Comparison of ENCODE assay signal across 2 cellular contexts in the genomic region with DNA sequence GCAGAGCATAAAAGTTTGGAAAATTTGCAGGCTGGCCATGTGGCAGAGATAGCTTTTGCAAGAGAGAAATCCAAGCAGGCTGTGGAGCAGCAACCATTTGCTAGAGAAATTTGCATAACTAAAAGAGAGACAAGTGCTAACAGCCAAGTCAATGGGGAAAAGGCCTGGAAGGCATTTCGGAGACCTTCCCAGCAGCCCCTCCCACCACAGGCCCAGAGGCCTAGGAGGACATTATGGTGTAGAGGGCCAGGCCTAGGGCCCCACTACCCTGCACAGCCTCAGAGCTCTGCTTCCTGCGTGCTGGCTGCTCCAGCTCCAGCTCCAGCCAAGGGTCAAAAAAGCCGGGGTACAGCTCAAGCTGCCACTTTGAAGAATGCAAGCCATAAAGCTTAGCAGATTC.
TF ChIP-seq lines count a peak whose summit lies in the region.

No MANE protein-coding gene starts in this region.

TF ChIP-seq in GM23338, 12 proteins besides CTCF, POLR2A, EP300 and RAD21 (continues in another document):
- TF ChIP-seq EZH2 (IDR thresholded peaks at IDR 0.05; ENCODE audit: low read depth, unreplicated experiment) (no peak), CREB1 (CRISPR knock-in tag; IDR thresholded peaks at IDR 0.05; ENCODE audit: low read depth) (no peak), ZNF331 (CRISPR knock-in tag; IDR thresholded peaks at IDR 0.05; ENCODE audit: low read depth) (no peak), JUNB (IDR thresholded peaks at IDR 0.05; ENCODE audit: unreplicated experiment) (no peak), NANOG (IDR thresholded peaks at IDR 0.05; ENCODE audit: borderline replicate concordance) (no peak), STAT1 (IDR thresholded peaks at IDR 0.05; ENCODE audit: unreplicated experiment) (no peak), ZNF114 (CRISPR knock-in tag; IDR thresholded peaks at IDR 0.05) (no peak)
- TF ChIP-seq, protein P1, sequence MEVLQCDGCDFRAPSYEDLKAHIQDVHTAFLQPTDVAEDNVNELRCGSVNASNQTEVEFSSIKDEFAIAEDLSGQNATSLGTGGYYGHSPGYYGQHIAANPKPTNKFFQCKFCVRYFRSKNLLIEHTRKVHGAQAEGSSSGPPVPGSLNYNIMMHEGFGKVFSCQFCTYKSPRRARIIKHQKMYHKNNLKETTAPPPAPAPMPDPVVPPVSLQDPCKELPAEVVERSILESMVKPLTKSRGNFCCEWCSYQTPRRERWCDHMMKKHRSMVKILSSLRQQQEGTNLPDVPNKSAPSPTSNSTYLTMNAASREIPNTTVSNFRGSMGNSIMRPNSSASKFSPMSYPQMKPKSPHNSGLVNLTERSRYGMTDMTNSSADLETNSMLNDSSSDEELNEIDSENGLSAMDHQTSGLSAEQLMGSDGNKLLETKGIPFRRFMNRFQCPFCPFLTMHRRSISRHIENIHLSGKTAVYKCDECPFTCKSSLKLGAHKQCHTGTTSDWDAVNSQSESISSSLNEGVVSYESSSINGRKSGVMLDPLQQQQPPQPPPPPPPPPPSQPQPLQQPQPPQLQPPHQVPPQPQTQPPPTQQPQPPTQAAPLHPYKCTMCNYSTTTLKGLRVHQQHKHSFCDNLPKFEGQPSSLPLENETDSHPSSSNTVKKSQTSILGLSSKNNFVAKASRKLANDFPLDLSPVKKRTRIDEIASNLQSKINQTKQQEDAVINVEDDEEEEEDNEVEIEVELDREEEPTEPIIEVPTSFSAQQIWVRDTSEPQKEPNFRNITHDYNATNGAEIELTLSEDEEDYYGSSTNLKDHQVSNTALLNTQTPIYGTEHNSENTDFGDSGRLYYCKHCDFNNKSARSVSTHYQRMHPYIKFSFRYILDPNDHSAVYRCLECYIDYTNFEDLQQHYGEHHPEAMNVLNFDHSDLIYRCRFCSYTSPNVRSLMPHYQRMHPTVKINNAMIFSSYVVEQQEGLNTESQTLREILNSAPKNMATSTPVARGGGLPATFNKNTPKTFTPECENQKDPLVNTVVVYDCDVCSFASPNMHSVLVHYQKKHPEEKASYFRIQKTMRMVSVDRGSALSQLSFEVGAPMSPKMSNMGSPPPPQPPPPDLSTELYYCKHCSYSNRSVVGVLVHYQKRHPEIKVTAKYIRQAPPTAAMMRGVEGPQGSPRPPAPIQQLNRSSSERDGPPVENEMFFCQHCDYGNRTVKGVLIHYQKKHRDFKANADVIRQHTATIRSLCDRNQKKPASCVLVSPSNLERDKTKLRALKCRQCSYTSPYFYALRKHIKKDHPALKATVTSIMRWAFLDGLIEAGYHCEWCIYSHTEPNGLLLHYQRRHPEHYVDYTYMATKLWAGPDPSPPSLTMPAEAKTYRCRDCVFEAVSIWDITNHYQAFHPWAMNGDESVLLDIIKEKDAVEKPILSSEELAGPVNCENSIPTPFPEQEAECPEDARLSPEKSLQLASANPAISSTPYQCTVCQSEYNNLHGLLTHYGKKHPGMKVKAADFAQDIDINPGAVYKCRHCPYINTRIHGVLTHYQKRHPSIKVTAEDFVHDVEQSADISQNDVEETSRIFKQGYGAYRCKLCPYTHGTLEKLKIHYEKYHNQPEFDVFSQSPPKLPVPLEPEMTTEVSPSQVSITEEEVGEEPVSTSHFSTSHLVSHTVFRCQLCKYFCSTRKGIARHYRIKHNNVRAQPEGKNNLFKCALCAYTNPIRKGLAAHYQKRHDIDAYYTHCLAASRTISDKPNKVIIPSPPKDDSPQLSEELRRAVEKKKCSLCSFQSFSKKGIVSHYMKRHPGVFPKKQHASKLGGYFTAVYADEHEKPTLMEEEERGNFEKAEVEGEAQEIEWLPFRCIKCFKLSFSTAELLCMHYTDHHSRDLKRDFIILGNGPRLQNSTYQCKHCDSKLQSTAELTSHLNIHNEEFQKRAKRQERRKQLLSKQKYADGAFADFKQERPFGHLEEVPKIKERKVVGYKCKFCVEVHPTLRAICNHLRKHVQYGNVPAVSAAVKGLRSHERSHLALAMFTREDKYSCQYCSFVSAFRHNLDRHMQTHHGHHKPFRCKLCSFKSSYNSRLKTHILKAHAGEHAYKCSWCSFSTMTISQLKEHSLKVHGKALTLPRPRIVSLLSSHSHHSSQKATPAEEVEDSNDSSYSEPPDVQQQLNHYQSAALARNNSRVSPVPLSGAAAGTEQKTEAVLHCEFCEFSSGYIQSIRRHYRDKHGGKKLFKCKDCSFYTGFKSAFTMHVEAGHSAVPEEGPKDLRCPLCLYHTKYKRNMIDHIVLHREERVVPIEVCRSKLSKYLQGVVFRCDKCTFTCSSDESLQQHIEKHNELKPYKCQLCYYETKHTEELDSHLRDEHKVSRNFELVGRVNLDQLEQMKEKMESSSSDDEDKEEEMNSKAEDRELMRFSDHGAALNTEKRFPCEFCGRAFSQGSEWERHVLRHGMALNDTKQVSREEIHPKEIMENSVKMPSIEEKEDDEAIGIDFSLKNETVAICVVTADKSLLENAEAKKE (CRISPR knock-in tag; IDR thresholded peaks at IDR 0.05) = no peak
- TF ChIP-seq, protein P2, sequence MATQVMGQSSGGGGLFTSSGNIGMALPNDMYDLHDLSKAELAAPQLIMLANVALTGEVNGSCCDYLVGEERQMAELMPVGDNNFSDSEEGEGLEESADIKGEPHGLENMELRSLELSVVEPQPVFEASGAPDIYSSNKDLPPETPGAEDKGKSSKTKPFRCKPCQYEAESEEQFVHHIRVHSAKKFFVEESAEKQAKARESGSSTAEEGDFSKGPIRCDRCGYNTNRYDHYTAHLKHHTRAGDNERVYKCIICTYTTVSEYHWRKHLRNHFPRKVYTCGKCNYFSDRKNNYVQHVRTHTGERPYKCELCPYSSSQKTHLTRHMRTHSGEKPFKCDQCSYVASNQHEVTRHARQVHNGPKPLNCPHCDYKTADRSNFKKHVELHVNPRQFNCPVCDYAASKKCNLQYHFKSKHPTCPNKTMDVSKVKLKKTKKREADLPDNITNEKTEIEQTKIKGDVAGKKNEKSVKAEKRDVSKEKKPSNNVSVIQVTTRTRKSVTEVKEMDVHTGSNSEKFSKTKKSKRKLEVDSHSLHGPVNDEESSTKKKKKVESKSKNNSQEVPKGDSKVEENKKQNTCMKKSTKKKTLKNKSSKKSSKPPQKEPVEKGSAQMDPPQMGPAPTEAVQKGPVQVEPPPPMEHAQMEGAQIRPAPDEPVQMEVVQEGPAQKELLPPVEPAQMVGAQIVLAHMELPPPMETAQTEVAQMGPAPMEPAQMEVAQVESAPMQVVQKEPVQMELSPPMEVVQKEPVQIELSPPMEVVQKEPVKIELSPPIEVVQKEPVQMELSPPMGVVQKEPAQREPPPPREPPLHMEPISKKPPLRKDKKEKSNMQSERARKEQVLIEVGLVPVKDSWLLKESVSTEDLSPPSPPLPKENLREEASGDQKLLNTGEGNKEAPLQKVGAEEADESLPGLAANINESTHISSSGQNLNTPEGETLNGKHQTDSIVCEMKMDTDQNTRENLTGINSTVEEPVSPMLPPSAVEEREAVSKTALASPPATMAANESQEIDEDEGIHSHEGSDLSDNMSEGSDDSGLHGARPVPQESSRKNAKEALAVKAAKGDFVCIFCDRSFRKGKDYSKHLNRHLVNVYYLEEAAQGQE (IDR thresholded peaks at IDR 0.05; ENCODE audit: unreplicated experiment) = no peak
- TF ChIP-seq, protein P3, sequence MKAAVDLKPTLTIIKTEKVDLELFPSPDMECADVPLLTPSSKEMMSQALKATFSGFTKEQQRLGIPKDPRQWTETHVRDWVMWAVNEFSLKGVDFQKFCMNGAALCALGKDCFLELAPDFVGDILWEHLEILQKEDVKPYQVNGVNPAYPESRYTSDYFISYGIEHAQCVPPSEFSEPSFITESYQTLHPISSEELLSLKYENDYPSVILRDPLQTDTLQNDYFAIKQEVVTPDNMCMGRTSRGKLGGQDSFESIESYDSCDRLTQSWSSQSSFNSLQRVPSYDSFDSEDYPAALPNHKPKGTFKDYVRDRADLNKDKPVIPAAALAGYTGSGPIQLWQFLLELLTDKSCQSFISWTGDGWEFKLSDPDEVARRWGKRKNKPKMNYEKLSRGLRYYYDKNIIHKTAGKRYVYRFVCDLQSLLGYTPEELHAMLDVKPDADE (IDR thresholded peaks at IDR 0.05) = no peak

TF ChIP-seq in H1, 55 proteins besides CTCF, POLR2A, EP300 and RAD21:
- TF ChIP-seq SIX5 (IDR thresholded peaks at IDR 0.05; ENCODE audit: low read depth, low read length) (no peak), BCL11A (IDR thresholded peaks at IDR 0.05; ENCODE audit: low read depth in 2 of 2, low read length in 2 of 2) (no peak), ASH2L (IDR thresholded peaks at IDR 0.05; ENCODE audit: low read length) (no peak), SUZ12 (IDR thresholded peaks at IDR 0.05; ENCODE audit: low read length) (no peak), POU5F1 (IDR thresholded peaks at IDR 0.05; ENCODE audit: low read depth, low read length) (no peak), CBX5 (IDR thresholded peaks at IDR 0.05; ENCODE audit: low read depth, low read length) (no peak), PHF8 (conservative IDR thresholded peaks at IDR 0.05; ENCODE audit: low read depth, low read length) (no peak), GABPA (IDR thresholded peaks at IDR 0.05; ENCODE audit: borderline replicate concordance, insufficient read depth, low read length) (no peak), SIN3A (conservative IDR thresholded peaks at IDR 0.05 in 1 of 2, IDR thresholded peaks at IDR 0.05 in 1 of 2; ENCODE audit: low read depth in 1 of 2, low read length in 2 of 2) (no peak), POLR2AphosphoS5 (IDR thresholded peaks at IDR 0.05; ENCODE audit: low read depth, low read length) (no peak), SAP30 (IDR thresholded peaks at IDR 0.05; ENCODE audit: insufficient read depth, insufficient replicate concordance, low read length) (no peak), CHD2 (IDR thresholded peaks at IDR 0.05; ENCODE audit: low read length) (no peak), CTBP2 (IDR thresholded peaks at IDR 0.05; ENCODE audit: borderline replicate concordance, insufficient read depth, insufficient read length, low read length) (no peak)
- TF ChIP-seq, protein P4, sequence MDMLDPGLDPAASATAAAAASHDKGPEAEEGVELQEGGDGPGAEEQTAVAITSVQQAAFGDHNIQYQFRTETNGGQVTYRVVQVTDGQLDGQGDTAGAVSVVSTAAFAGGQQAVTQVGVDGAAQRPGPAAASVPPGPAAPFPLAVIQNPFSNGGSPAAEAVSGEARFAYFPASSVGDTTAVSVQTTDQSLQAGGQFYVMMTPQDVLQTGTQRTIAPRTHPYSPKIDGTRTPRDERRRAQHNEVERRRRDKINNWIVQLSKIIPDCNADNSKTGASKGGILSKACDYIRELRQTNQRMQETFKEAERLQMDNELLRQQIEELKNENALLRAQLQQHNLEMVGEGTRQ (IDR thresholded peaks at IDR 0.05; ENCODE audit: low read length) = no peak
- TF ChIP-seq, protein P5, sequence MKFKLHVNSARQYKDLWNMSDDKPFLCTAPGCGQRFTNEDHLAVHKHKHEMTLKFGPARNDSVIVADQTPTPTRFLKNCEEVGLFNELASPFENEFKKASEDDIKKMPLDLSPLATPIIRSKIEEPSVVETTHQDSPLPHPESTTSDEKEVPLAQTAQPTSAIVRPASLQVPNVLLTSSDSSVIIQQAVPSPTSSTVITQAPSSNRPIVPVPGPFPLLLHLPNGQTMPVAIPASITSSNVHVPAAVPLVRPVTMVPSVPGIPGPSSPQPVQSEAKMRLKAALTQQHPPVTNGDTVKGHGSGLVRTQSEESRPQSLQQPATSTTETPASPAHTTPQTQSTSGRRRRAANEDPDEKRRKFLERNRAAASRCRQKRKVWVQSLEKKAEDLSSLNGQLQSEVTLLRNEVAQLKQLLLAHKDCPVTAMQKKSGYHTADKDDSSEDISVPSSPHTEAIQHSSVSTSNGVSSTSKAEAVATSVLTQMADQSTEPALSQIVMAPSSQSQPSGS (IDR thresholded peaks at IDR 0.05; ENCODE audit: low read length) = no peak
